Comparison of ENCODE assay signal across 8 cellular contexts in genomic region chr1:201982082-201982922, GRCh38. TPM values are rescaled to one million over a fixed set of nuclear protein-coding genes. Genes with fewer than 3 reads are reported as not detected.
DNase-seq lines count a peak whose midpoint lies in the region; ATAC-seq lines count a peak whose summit lies in the region.

A gene with protein sequence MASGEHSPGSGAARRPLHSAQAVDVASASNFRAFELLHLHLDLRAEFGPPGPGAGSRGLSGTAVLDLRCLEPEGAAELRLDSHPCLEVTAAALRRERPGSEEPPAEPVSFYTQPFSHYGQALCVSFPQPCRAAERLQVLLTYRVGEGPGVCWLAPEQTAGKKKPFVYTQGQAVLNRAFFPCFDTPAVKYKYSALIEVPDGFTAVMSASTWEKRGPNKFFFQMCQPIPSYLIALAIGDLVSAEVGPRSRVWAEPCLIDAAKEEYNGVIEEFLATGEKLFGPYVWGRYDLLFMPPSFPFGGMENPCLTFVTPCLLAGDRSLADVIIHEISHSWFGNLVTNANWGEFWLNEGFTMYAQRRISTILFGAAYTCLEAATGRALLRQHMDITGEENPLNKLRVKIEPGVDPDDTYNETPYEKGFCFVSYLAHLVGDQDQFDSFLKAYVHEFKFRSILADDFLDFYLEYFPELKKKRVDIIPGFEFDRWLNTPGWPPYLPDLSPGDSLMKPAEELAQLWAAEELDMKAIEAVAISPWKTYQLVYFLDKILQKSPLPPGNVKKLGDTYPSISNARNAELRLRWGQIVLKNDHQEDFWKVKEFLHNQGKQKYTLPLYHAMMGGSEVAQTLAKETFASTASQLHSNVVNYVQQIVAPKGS (plus strand): TSS chr1:201982648. CDS start chr1:201982667, 19 bp downstream.

- POLR2A ChIA-PET in activated CD4-positive, alpha-beta memory T cell treated with anti-CD3 and anti-CD28 coated beads, Interleukin-2, amount 10 ng/mL, durations not matched to agents 7 days and 5 days (lab: Charles Lee) = interaction anchor here (0.8 to 2.8 kb wide), 8 partner anchors 9 to 153 kb away, joined by 3 to 13 read pairs (median 4); partner anchors contain the start of genes IPO9 and TIMM17A

- in situ Hi-C loops in ACHN (cut with HindIII; ENCODE audit: low pct_ligation_motif_present, low pct_unique_long_range_greater_than_20kb, low sequenced_read_pairs) = no loop called here

- no peaks in the 10 kb centered on the region for H3K9me3 ChIP-seq in ectodermal cell (ENCODE audit: control insufficient read depth, low read length)

- peak; percentile 81 for ATAC-seq in GM18502 (IDR thresholded peaks at IDR 0.05; ENCODE audit: poor library complexity, unreplicated experiment)
- peak; percentile 59 for ATAC-seq in HG02943 (IDR thresholded peaks at IDR 0.05; ENCODE audit: low read depth, unreplicated experiment)

- H3K27ac ChIP-seq in ectodermal cell (ENCODE audit: insufficient read depth, low read depth, low read length, poor library complexity, severe bottlenecking) = peak within 1 kb of the TSS; percentile 26

- H3K36me3 Mint-ChIP-seq in activated CD4-positive, alpha-beta memory T cell treated with anti-CD3 and anti-CD28 coated beads, Interleukin-2, amount 10 ng/mL, durations not matched to agents 7 days and 5 days (ENCODE audit: low read depth) = peaks cover 8% of the 10 kb centered on the region

- peaks cover 28% of the 10 kb centered on the region for H3K4me1 Mint-ChIP-seq in activated CD4-positive, alpha-beta memory T cell treated with anti-CD3 and anti-CD28 coated beads, Interleukin-2, amount 10 ng/mL, durations not matched to agents 7 days and 5 days

- DNase-seq in ACHN (peak; percentile 73), NCI-H2227 (lab: John Stamatoyannopoulos, UW; ENCODE audit: unreplicated experiment) (peak; percentile 73), lung microvascular endothelial cell (ENCODE audit: low read depth in 2 of 2) (peak; percentile 54 to 58)
- peak; percentile 78 for DNase-seq in activated CD4-positive, alpha-beta memory T cell treated with anti-CD3 and anti-CD28 coated beads, Interleukin-2, amount 10 ng/mL, durations not matched to agents 7 days and 5 days
- DNase-seq in stimulated activated CD4-positive, alpha-beta T cell treated with anti-CD3 and anti-CD28 coated beads, TNF-alpha, amount 100 ng/mL, for 48 hours (ENCODE audit: low read depth in 3 of 3) = peak; percentile 33 to 64 (median 41)

- H3K4me1 ChIP-seq in ectodermal cell (ENCODE audit: control insufficient read depth, insufficient read depth, low read length) = no peaks in the 10 kb centered on the region

- H3K4me3 Mint-ChIP-seq in activated CD4-positive, alpha-beta memory T cell treated with anti-CD3 and anti-CD28 coated beads, Interleukin-2, amount 10 ng/mL, durations not matched to agents 7 days and 5 days = peak within 1 kb of the TSS; percentile 97

- H3K36me3 ChIP-seq in ectodermal cell (ENCODE audit: control insufficient read depth, insufficient read depth, low read length) = no peaks in the 10 kb centered on the region

- peaks cover 11% of the 10 kb centered on the region for H3K27me3 ChIP-seq in ectodermal cell (ENCODE audit: control insufficient read depth, insufficient read depth, low read length, poor library complexity, severe bottlenecking)

- peak within 1 kb of the TSS; percentile 88 for H3K4me3 ChIP-seq in ectodermal cell (ENCODE audit: insufficient read depth, low read depth, low read length)

- WGBS in ectodermal cell, 2 experiments = 8% methylated on average over 69 of the region's 69 CpGs

- CTCF ChIA-PET in activated CD4-positive, alpha-beta memory T cell treated with anti-CD3 and anti-CD28 coated beads, Interleukin-2, amount 10 ng/mL, durations not matched to agents 7 days and 5 days (lab: Charles Lee) = interaction anchor here (1.0 to 3.7 kb wide), 8 partner anchors 10 to 153 kb away, joined by 3 to 21 read pairs (median 4); partner anchors contain the start of gene IPO9

- H3K27ac Mint-ChIP-seq in activated CD4-positive, alpha-beta memory T cell treated with anti-CD3 and anti-CD28 coated beads, Interleukin-2, amount 10 ng/mL, durations not matched to agents 7 days and 5 days = peak within 1 kb of the TSS; percentile 74

- H3K9me3 Mint-ChIP-seq in activated CD4-positive, alpha-beta memory T cell treated with anti-CD3 and anti-CD28 coated beads, Interleukin-2, amount 10 ng/mL, durations not matched to agents 7 days and 5 days = no peaks in the 10 kb centered on the region

- H3K27me3 Mint-ChIP-seq in activated CD4-positive, alpha-beta memory T cell treated with anti-CD3 and anti-CD28 coated beads, Interleukin-2, amount 10 ng/mL, durations not matched to agents 7 days and 5 days = no peaks in the 10 kb centered on the region

RNA-seq across cellular contexts. Expression of the gene that starts here (rescaled TPM):
- total RNA-seq in activated CD4-positive, alpha-beta memory T cell treated with anti-CD3 and anti-CD28 coated beads, Interleukin-2, amount 10 ng/mL, durations not matched to agents 7 days and 5 days = 10 to 100 TPM; 38.5 to 41.1 TPM
- polyA plus RNA-seq in ectodermal cell (2013, experiment 1 of 4) = 52.7 TPM
- 52.2 TPM for polyA plus RNA-seq in ectodermal cell (2013, experiment 2 of 4)
- polyA plus RNA-seq in ectodermal cell (2013, experiment 3 of 4) = 39.2 TPM
- 40.1 TPM for polyA plus RNA-seq in ectodermal cell (2013, experiment 4 of 4)
- 24.2 and 31.2 TPM in 2 replicates for total RNA-seq in lung microvascular endothelial cell

Comparison
In these comparisons a context has a peak if more than half of its experiments do, and no peak if none do; other contexts are left out.
1. Peak in every context shown above with its lines: DNase-seq, ATAC-seq, H3K4me3 ChIP-seq and H3K27ac ChIP-seq.